Comparison of ENCODE assay signal across 8 cellular contexts in genomic region chr11:120431633-120432032, GRCh38.
DNase-seq lines count a peak whose midpoint lies in the region; ATAC-seq and TF ChIP-seq lines count a peak whose summit lies in the region.

No MANE protein-coding gene starts in this region.

- H3K27me3 ChIP-seq in WERI-Rb-1 (ENCODE audit: insufficient read depth, low read depth, severe bottlenecking) (no peaks in the 10 kb centered on the region), right atrium auricular region (no peaks in the 10 kb centered on the region), tibial artery (no peaks in the 10 kb centered on the region)

- H3K4me3 ChIP-seq in WERI-Rb-1 (ENCODE audit: low read depth, low read length): no peak overlapping the region
- H3K4me3 ChIP-seq in right atrium auricular region: no peak overlapping the region
- H3K4me3 ChIP-seq in tibial artery: peak overlapping the region; percentile 11 to 21

- H3K9me3 ChIP-seq in WERI-Rb-1 (ENCODE audit: severe bottlenecking) (no peaks in the 10 kb centered on the region), right atrium auricular region (no peaks in the 10 kb centered on the region), tibial artery (no peaks in the 10 kb centered on the region)

- no peak for DNase-seq in WERI-Rb-1
- DNase-seq in right atrium auricular region (ENCODE audit: low spot score): no peak
- no peak for DNase-seq in tibial artery
- DNase-seq in NCI-H2107 treated with DMSO at 0.1 percent for 48 hours (lab: John Stamatoyannopoulos, UW; ENCODE audit: unreplicated experiment): no peak
- DNase-seq in COLO668 (lab: John Stamatoyannopoulos, UW; ENCODE audit: unreplicated experiment): no peak
- DNase-seq in NCI-H2029 (lab: John Stamatoyannopoulos, UW): no peak

- H3K4me1 ChIP-seq in right atrium auricular region (peaks cover 0 to 18% of the 10 kb centered on the region in 2 donors), tibial artery (peaks cover 0 to 23% (median 8%) of the 10 kb centered on the region in 4 donors)

- H3K36me3 ChIP-seq in WERI-Rb-1 (peaks cover 19% of the 10 kb centered on the region), right atrium auricular region (peaks cover 19% of the 10 kb centered on the region), tibial artery (peaks cover 5 to 14% (median 14%) of the 10 kb centered on the region in 3 donors)

- peak; percentile 19 for ATAC-seq in GM18861 (IDR thresholded peaks at IDR 0.05; ENCODE audit: unreplicated experiment)

- intact Hi-C loops in tibial artery (cut with DNase I; ENCODE audit: low total_unique reads): loop anchor here (10.0 kb wide), 1 partner anchor 97 kb away; the partner anchor contains the start of gene ARHGEF12

- peak; percentile 20 for TF ChIP-seq CTCF in 22Rv1 (IDR thresholded peaks at IDR 0.05)
- peak; percentile 27; the same call in 1 of the 2 replicates for TF ChIP-seq CTCF in WERI-Rb-1 (IDR thresholded peaks at IDR 0.05; ENCODE audit: low read depth, low read length)
- TF ChIP-seq CTCF in right atrium auricular region (IDR thresholded peaks at IDR 0.05): peak in 1 of 2 donors; percentile 53
- TF ChIP-seq CTCF in tibial artery (IDR thresholded peaks at IDR 0.05): peak in 1 of 2 experiments; percentile 21

- H3K27ac ChIP-seq in 22Rv1 (peak overlapping the region; percentile 2; the same call in 1 of the 2 replicates), WERI-Rb-1 (no peak overlapping the region), right atrium auricular region (peak overlapping the region; percentile 67 to 83), tibial artery (peak overlapping the region; percentile 63 to 80)

Comparison
In these comparisons a context has a peak if more than half of its experiments do, and no peak if none do; other contexts are left out.
1. H3K4me3 ChIP-seq: peak in tibial artery (2 of 2); none in WERI-Rb-1 (single experiment) and right atrium auricular region (0 of 2).